Comparison of ENCODE assay signal across 26 cellular contexts in the genomic region with DNA sequence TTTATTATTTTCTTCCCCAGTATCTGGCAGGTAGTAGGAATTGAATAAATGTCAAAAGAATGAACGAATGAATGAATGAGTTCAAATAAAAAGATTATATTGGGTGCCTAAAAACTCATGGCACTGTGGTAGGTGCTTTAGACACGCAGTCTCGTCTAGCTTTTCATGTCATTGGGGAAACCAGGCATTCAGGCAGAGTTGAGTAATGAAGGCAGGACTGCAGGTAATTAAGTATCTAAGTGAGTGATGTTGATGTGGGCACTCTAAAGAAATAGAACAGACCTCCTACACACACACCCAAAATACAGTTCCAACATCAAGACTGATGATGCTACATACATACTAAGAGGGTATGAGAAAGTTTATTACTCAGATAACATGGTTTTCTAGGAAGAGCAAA.
A peak's percentile ranks its signal among the peaks of the same experiment; 100 is the strongest.
DNase-seq lines count a peak whose midpoint lies in the region; ATAC-seq, FAIRE-seq and TF ChIP-seq lines count a peak whose summit lies in the region.
"Had no signal": no experiment of that assay in that cellular context is flagged by ENCODE, and none has a peak within 500 bp of the region (broad histone marks: within the 10 kb centered on the region; RNA-seq: fewer than 3 reads in every experiment).

No MANE protein-coding gene starts in this region.

- H2BK12ac ChIP-seq in H1 (ENCODE audit: low read depth, low read length) = no peak overlapping the region

- no peak overlapping the region for H2BK5ac ChIP-seq in H1 (ENCODE audit: low read depth, low read length)

- H3K18ac ChIP-seq in H1 (ENCODE audit: extremely low read depth, low read length) = no peak overlapping the region

- H3K27me3 Mint-ChIP-seq in chondrocyte (ENCODE audit: low read depth) (no peaks in the 10 kb centered on the region), endothelial cell (ENCODE audit: unreplicated experiment) (peaks cover 4% of the 10 kb centered on the region)
- H3K27me3 Mint-ChIP-seq: CD4-positive, alpha-beta T cell had no signal

- H3K4me1 Mint-ChIP-seq in chondrocyte (ENCODE audit: low read depth) = no peaks in the 10 kb centered on the region
- H3K4me1 Mint-ChIP-seq in endothelial cell (ENCODE audit: unreplicated experiment) = no peaks in the 10 kb centered on the region
- H3K4me1 Mint-ChIP-seq: B cell had no signal

- H4K5ac ChIP-seq in H1 (ENCODE audit: insufficient read length, low read depth, low read length) = no peak overlapping the region

- H4K91ac ChIP-seq in H1 (replicated peaks; ENCODE audit: insufficient read length, low read length) = peak overlapping the region; percentile 17

- H3K9ac ChIP-seq in H1 (replicated peaks in 1 of 4; ENCODE audit: extremely low read depth in 1 of 4, low read depth in 3 of 4, low read length in 3 of 4) = no peak overlapping the region
- H3K9ac ChIP-seq: BLaER1 treated with 17β-estradiol and CSF1 and Interleukin-3, amounts not matched to agents 10 nM and 100 nM had no signal

- no peak overlapping the region for H2AK5ac ChIP-seq in H1 (ENCODE audit: low read depth, low read length)

- H2BK15ac ChIP-seq in H1 (ENCODE audit: low read length) = no peak overlapping the region

- POLR2A ChIA-PET in H1 (lab: Charles Lee; ENCODE audit: partially characterized antibody) = no interaction called here

- H3K27ac Mint-ChIP-seq in chondrocyte (ENCODE audit: unreplicated experiment) (peak overlapping the region; percentile 55), endothelial cell (ENCODE audit: unreplicated experiment) (no peak overlapping the region)
- H3K27ac Mint-ChIP-seq: B cell; CD4-positive, alpha-beta T cell; CD8-positive, alpha-beta T cell had no signal

- H3K23ac ChIP-seq in H1 (ENCODE audit: insufficient read length) = no peak overlapping the region

- no peak overlapping the region for H3K27ac ChIP-seq in H1 (ENCODE audit: low read depth, low read length)
- H3K27ac ChIP-seq: 22Rv1; A549; BLaER1 treated with 17β-estradiol and CSF1 and Interleukin-3, amounts not matched to agents 10 nM and 100 nM; C4-2B had no signal

- no peak for DNase-seq in chondrocyte (ENCODE audit: low spot score)
- DNase-seq in H1 (ENCODE audit: low read depth in 1 of 2, low spot score in 2 of 2) = no peak
- DNase-seq in endothelial cell (ENCODE audit: low spot score) = no peak
- DNase-seq in islet precursor cell = peak; percentile 7
- DNase-seq in kidney tubule cell (ENCODE audit: low spot score) = no peak
- no peak for DNase-seq in DMS153 treated with DMSO at 0.1 percent for 48 hours (lab: John Stamatoyannopoulos, UW; ENCODE audit: unreplicated experiment)
- DNase-seq: AML-193; Caco-2; Calu3; CD4-positive, alpha-beta T cell; CD8-positive, alpha-beta T cell; DMS53; DMS79; DND-41; EL; GDM1 had no signal

- no peaks in the 10 kb centered on the region for H3K9me3 Mint-ChIP-seq in chondrocyte (ENCODE audit: low read depth)
- peaks cover 26% of the 10 kb centered on the region for H3K9me3 Mint-ChIP-seq in endothelial cell (ENCODE audit: unreplicated experiment)
- H3K9me3 Mint-ChIP-seq: CD8-positive, alpha-beta T cell had no signal

- H3K36me3 ChIP-seq in H1 (ENCODE audit: control insufficient read depth in 2 of 4, insufficient read depth in 4 of 4, low read length in 3 of 4) = no peaks in the 10 kb centered on the region
- H3K36me3 ChIP-seq: BLaER1 treated with 17β-estradiol and CSF1 and Interleukin-3, amounts not matched to agents 10 nM and 100 nM had no signal

- H2BK120ac ChIP-seq in H1 (replicated peaks; ENCODE audit: low read depth, low read length) = no peak overlapping the region

- H3K4me1 ChIP-seq in H1 (replicated peaks in 1 of 4; ENCODE audit: control insufficient read depth in 3 of 4, insufficient read depth in 4 of 4, low read length in 3 of 4) = peaks cover 0 to 3% (median 1%) of the 10 kb centered on the region in 4 experiments; a peak in 3 of 7 replicates
- H3K4me1 ChIP-seq: A549, Caco-2 had no signal

- CTCF ChIA-PET in H1 (lab: Charles Lee; ENCODE audit: partially characterized antibody) = interaction anchor here (0.6 to 2.6 kb wide), 9 partner anchors 10 to 121 kb away, joined by 3 to 16 read pairs (median 6); no protein-coding TSS in a partner anchor

- TF ChIP-seq RAD21 in H1 (IDR thresholded peaks at IDR 0.05 in 1 of 2, conservative IDR thresholded peaks at IDR 0.05 in 1 of 2; ENCODE audit: low read depth in 2 of 2, low read length in 2 of 2) = no peak

- H2BK20ac ChIP-seq in H1 (ENCODE audit: low read length) = peak overlapping the region; percentile 32; the same call in 1 of the 2 replicates

- 98% methylated on average over 3 of the region's 3 CpGs; no CpG with 5 or more reads in 1 of the 2 experiments for WGBS in H1 (ENCODE audit: extremely low coverage in 1 of 2, insufficient coverage in 1 of 2, insufficient read length in 1 of 2, insufficient replicate concordance in 2 of 2, low coverage in 1 of 2, low lambda C conversion rate in 2 of 2, missing lambda C conversion rate in 1 of 2), 2 experiments

- TF ChIP-seq CTCF in chondrocyte (IDR thresholded peaks at IDR 0.05) (no peak), H1 (IDR thresholded peaks at IDR 0.05; ENCODE audit: control extremely low read depth in 1 of 3, insufficient read depth in 1 of 3, low read depth in 1 of 3, low read length in 3 of 3) (no peak), endothelial cell (IDR thresholded peaks at IDR 0.05; ENCODE audit: unreplicated experiment) (no peak)

- H3K79me1 ChIP-seq in H1 (ENCODE audit: low read depth, low read length) = no peaks in the 10 kb centered on the region

- no peaks in the 10 kb centered on the region for H3K36me3 Mint-ChIP-seq in chondrocyte (ENCODE audit: low read depth)
- peaks cover 12% of the 10 kb centered on the region for H3K36me3 Mint-ChIP-seq in endothelial cell (ENCODE audit: low read depth, unreplicated experiment)
- H3K36me3 Mint-ChIP-seq: CD8-positive, alpha-beta T cell had no signal

- H3K9me3 ChIP-seq in H1 (ENCODE audit: insufficient read depth in 2 of 2, low read depth in 1 of 2, low read length in 1 of 2) = no peaks in the 10 kb centered on the region
- H3K9me3 ChIP-seq: A549; BLaER1 treated with 17β-estradiol and CSF1 and Interleukin-3, amounts not matched to agents 10 nM and 100 nM; Caco-2 had no signal

- FAIRE-seq in H1 (lab: Jason Lieb, UNC) = no peak
- FAIRE-seq: A549, D721Med, GM12878, GM12892, GM18507 had no signal

- no peak overlapping the region for H3K4me3 ChIP-seq in H1 (ENCODE audit: extremely low read depth in 1 of 4, insufficient read depth in 2 of 4, low read depth in 3 of 4, low read length in 4 of 4)
- H3K4me3 ChIP-seq: A549; BLaER1 treated with 17β-estradiol and CSF1 and Interleukin-3, amounts not matched to agents 10 nM and 100 nM; GM12878 had no signal

- ATAC-seq in GM21576 (IDR thresholded peaks at IDR 0.05; ENCODE audit: unreplicated experiment) = no peak
- ATAC-seq: A549; CD8-positive, alpha-beta T cell; GM12878 had no signal

- H4K8ac ChIP-seq in H1 (ENCODE audit: extremely low read depth, insufficient read depth, low read length) = no peak overlapping the region

- no peaks in the 10 kb centered on the region for H3K27me3 ChIP-seq in H1 (replicated peaks in 1 of 4; ENCODE audit: control insufficient read depth in 3 of 4, extremely low read depth in 1 of 4, insufficient read depth in 3 of 4, low read length in 3 of 4)
- H3K27me3 ChIP-seq: BLaER1 treated with 17β-estradiol and CSF1 and Interleukin-3, amounts not matched to agents 10 nM and 100 nM had no signal

- H2AFZ ChIP-seq in H1 (ENCODE audit: low read length) = no peak overlapping the region

- no peaks in the 10 kb centered on the region for H3K23me2 ChIP-seq in H1 (ENCODE audit: low read depth, low read length)

- H3K4ac ChIP-seq in H1 (replicated peaks; ENCODE audit: insufficient read length, low read depth, low read length) = no peak overlapping the region

- H3K4me2 ChIP-seq in H1 (ENCODE audit: insufficient read depth in 1 of 2, low read depth in 2 of 2, low read length in 2 of 2) = no peak overlapping the region
- H3K4me2 ChIP-seq: A549 had no signal

- no peaks in the 10 kb centered on the region for H3K79me2 ChIP-seq in H1 (ENCODE audit: control insufficient read depth in 1 of 2, insufficient read depth in 2 of 2, low read length in 2 of 2)

- no peak overlapping the region for H3K4me3 Mint-ChIP-seq in chondrocyte (ENCODE audit: unreplicated experiment)
- H3K4me3 Mint-ChIP-seq in endothelial cell (ENCODE audit: unreplicated experiment) = peak overlapping the region; percentile 16
- H3K4me3 Mint-ChIP-seq: B cell; CD4-positive, alpha-beta T cell; CD8-positive, alpha-beta T cell had no signal

- no peak overlapping the region for H3K56ac ChIP-seq in H1 (replicated peaks; ENCODE audit: insufficient read length, low read depth, low read length)

- H4K20me1 ChIP-seq in H1 (replicated peaks in 1 of 2; ENCODE audit: control insufficient read depth in 1 of 2, insufficient read depth in 2 of 2, low read length in 2 of 2) = no peaks in the 10 kb centered on the region
- H4K20me1 ChIP-seq: BLaER1 treated with 17β-estradiol and CSF1 and Interleukin-3, amounts not matched to agents 10 nM and 100 nM had no signal

- TF ChIP-seq POLR2A in H1 (IDR thresholded peaks at IDR 0.05; ENCODE audit: control extremely low read depth in 1 of 2, low read depth in 2 of 2, low read length in 2 of 2) = no peak

- H3K14ac ChIP-seq in H1 (ENCODE audit: insufficient read length) = no peak overlapping the region

- no peak for TF ChIP-seq EP300 in H1 (IDR thresholded peaks at IDR 0.05; ENCODE audit: borderline replicate concordance in 1 of 2, low read depth in 2 of 2, low read length in 2 of 2)

TF ChIP-seq in H1, 55 proteins besides CTCF, POLR2A, EP300 and RAD21:
- TF ChIP-seq CHD2 (IDR thresholded peaks at IDR 0.05; ENCODE audit: low read length) = no peak
- no peak for TF ChIP-seq RNF2 (IDR thresholded peaks at IDR 0.05; ENCODE audit: borderline replicate concordance, low read depth, low read length, missing control alignments, poor library complexity, severe bottlenecking)
- TF ChIP-seq, protein P1, sequence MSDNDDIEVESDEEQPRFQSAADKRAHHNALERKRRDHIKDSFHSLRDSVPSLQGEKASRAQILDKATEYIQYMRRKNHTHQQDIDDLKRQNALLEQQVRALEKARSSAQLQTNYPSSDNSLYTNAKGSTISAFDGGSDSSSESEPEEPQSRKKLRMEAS (IDR thresholded peaks at IDR 0.05) = no peak
- no peak for TF ChIP-seq RFX5 (IDR thresholded peaks at IDR 0.05; ENCODE audit: borderline replicate concordance, low read depth, low read length)
- TF ChIP-seq, protein P2, sequence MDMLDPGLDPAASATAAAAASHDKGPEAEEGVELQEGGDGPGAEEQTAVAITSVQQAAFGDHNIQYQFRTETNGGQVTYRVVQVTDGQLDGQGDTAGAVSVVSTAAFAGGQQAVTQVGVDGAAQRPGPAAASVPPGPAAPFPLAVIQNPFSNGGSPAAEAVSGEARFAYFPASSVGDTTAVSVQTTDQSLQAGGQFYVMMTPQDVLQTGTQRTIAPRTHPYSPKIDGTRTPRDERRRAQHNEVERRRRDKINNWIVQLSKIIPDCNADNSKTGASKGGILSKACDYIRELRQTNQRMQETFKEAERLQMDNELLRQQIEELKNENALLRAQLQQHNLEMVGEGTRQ (IDR thresholded peaks at IDR 0.05; ENCODE audit: low read length) = no peak
- TF ChIP-seq CBX8 (IDR thresholded peaks at IDR 0.05; ENCODE audit: borderline replicate concordance, low read depth, low read length) = no peak
- no peak for TF ChIP-seq CHD1 (IDR thresholded peaks at IDR 0.05; ENCODE audit: low read depth, low read length)
- no peak for TF ChIP-seq EGR1 (IDR thresholded peaks at IDR 0.05; ENCODE audit: borderline replicate concordance, low read depth, low read length)
